Comparison of ENCODE assay signal across 31 cellular contexts in the genomic region with DNA sequence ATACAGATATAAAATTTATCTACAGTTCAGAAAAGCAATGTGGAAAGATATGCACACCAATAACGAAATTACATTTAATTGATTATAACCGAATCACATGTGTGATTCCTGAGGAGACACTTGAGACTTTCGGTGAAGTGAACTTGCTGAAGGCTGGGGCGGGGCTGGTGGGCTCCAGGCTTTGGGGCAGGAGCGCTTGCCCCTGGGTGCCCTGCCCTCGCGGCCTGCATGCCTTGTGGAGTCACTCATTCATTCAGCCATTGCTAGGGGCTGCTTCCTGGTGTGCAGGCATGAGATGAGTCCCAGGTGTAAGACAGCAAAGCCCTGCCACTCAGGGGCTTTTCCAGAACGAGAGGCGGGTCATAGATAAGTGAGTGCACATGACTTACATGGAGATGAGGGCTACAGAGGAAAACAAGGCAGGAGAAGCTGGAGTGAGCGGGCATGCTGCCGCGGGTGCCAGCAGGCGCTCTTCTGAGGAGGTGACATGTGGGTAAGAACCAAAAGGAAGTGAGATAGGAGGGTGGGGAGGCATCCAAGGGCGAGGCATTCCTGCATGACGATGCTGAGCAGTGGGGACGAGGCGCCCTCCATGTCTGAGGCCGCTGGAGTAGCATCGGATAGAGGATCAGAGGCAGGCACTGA.
"Had no signal": no experiment of that assay in that cellular context is flagged by ENCODE, and none has a peak within 500 bp of the region (broad histone marks: within the 10 kb centered on the region; RNA-seq: fewer than 3 reads in every experiment).

No MANE protein-coding gene starts in this region.

- H3K27ac ChIP-seq: KMS-11, PC-9, WERI-Rb-1 had no signal

- H3K4me3 Mint-ChIP-seq: activated CD4-positive, alpha-beta T cell treated with anti-CD3 and anti-CD28 coated beads, Interleukin-2, amount 10 ng/mL, durations not matched to agents 24 days and 14 days; activated CD8-positive, alpha-beta T cell treated with anti-CD3 and anti-CD28 coated beads, Interleukin-2, amount 10 ng/mL, durations not matched to agents 7 days and 5 days; activated naive CD8-positive, alpha-beta T cell; activated naive CD8-positive, alpha-beta T cell treated with anti-CD3 and anti-CD28 coated beads, Interleukin-2, amount 50 U/mL, for 24 hours; activated T-cell treated with anti-CD3 and anti-CD28 coated beads, Interleukin-2, amount 50 U/mL, for 24 hours; brain had no signal

- H3K27ac Mint-ChIP-seq: activated CD4-positive, alpha-beta T cell treated with anti-CD3 and anti-CD28 coated beads, Interleukin-2, amount 10 ng/mL, durations not matched to agents 24 days and 14 days; activated CD8-positive, alpha-beta T cell treated with anti-CD3 and anti-CD28 coated beads, Interleukin-2, amount 10 ng/mL, durations not matched to agents 7 days and 5 days; activated naive CD8-positive, alpha-beta T cell; activated naive CD8-positive, alpha-beta T cell treated with anti-CD3 and anti-CD28 coated beads, Interleukin-2, amount 50 U/mL, for 24 hours; activated T-cell treated with anti-CD3 and anti-CD28 coated beads, Interleukin-2, amount 50 U/mL, for 24 hours; activated T-helper 2 cell treated with anti-CD3 and anti-CD28 coated beads, Interferon-gamma antibody, Interleukin-2, Interleukin-4, amounts not matched to agents 10 μg/mL and 5 μg/mL and 100 μg/mL, durations not matched to agents 14 hours and 24 hours and 36 hours had no signal

- H3K9ac ChIP-seq: KMS-11 had no signal

- H3K4me1 Mint-ChIP-seq: brain had no signal

- H3K36me3 Mint-ChIP-seq: activated naive CD8-positive, alpha-beta T cell had no signal

- H3K36me3 ChIP-seq: WERI-Rb-1 had no signal

- H3K4me2 ChIP-seq: KMS-11, PC-9 had no signal

- ATAC-seq: activated CD8-positive, alpha-beta T cell treated with anti-CD3 and anti-CD28 coated beads, Interleukin-2, amount 10 ng/mL, durations not matched to agents 7 days and 5 days; activated naive CD8-positive, alpha-beta T cell treated with anti-CD3 and anti-CD28 coated beads, Interleukin-2, amount 50 U/mL, for 24 hours had no signal

- H3K4me3 ChIP-seq: PC-9 had no signal

- H3K9me3 Mint-ChIP-seq: activated CD4-positive, alpha-beta T cell treated with anti-CD3 and anti-CD28 coated beads, Interleukin-2, amount 10 ng/mL, durations not matched to agents 24 days and 14 days; activated naive CD8-positive, alpha-beta T cell treated with anti-CD3 and anti-CD28 coated beads, Interleukin-2, amount 50 U/mL, for 24 hours; activated T-cell treated with anti-CD3 and anti-CD28 coated beads, Interleukin-2, amount 50 U/mL, for 24 hours; activated T-helper 2 cell treated with anti-CD3 and anti-CD28 coated beads, Interferon-gamma antibody, Interleukin-2, Interleukin-4, amounts not matched to agents 10 μg/mL and 5 μg/mL and 100 μg/mL, durations not matched to agents 14 hours and 24 hours and 36 hours; brain had no signal

- DNase-seq: activated CD4-positive, alpha-beta T cell treated with anti-CD3 and anti-CD28 coated beads, Interleukin-2, amount 10 ng/mL, durations not matched to agents 24 days and 14 days; activated CD4-positive, alpha-beta T cell treated with anti-CD3 and anti-CD28 coated beads, Interleukin-2, amount 50 U/mL, for 4 hours; activated CD8-positive, alpha-beta T cell treated with anti-CD3 and anti-CD28 coated beads, Interleukin-2, amount 10 ng/mL, durations not matched to agents 7 days and 5 days; activated gamma-delta T cell; activated naive CD4-positive, alpha-beta T cell treated with Interleukin-2 at 50 U/mL for 16 hours; activated naive CD8-positive, alpha-beta T cell treated with anti-CD3 and anti-CD28 coated beads, Interleukin-2, amount 50 U/mL, for 24 hours; activated T-cell treated with anti-CD3 and anti-CD28 coated beads, Interleukin-2, amount 50 U/mL, for 24 hours; anterior cingulate cortex; caudate nucleus; MM.1S; MV-4-11; NCI-H1092; NCI-H1436 treated with DMSO at 0.1 percent for 48 hours; NCI-H1694 treated with DMSO at 0.1 percent for 48 hours; NCI-H2029; NCI-H2171; NCI-H510A; NCI-H526; NCI-H748 treated with DMSO at 0.1 percent for 48 hours; NK-92 treated with Interleukin-12 subunit alpha and Interleukin-12 subunit beta, amount 100 ng/mL, for 24 hours; PC-9; Right ventricle myocardium superior; SW 1271; T-helper 1 cell; T-helper 2 cell; T-helper 9 cell; WERI-Rb-1 had no signal
